ENCODE assay signal across 13 cellular contexts in the genomic region with DNA sequence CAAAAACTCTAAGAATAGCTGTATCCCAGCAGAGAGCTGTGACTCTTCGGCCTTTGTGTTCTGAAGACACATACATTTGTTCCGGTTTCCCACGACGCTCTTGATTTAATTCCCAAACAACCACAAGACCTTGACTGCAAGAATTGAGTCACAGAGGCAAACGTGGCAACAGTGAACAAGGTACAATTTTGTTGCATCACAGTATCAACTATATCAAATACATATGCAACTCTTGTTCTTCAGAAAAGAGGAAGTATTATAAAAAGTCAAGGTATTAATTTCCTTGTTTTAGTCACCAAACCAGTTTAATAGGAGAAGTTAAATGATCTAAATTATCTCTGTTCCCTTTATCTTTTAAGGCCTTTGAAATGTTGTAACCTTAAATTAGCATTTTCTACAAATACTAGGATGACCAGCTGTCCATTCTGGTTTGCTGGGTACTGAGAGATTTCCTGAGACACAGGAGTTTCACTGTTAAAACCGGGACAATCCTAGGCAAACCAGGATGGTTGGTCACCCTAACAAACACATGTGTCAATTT. TPM values are rescaled to one million over a fixed set of nuclear protein-coding genes. Genes with fewer than 3 reads are reported as not detected.
DNase-seq lines count a peak whose midpoint lies in the region; ATAC-seq and TF ChIP-seq lines count a peak whose summit lies in the region.
"Had no signal": no experiment of that assay in that cellular context is flagged by ENCODE, and none has a peak within 500 bp of the region (broad histone marks: within the 10 kb centered on the region; RNA-seq: fewer than 3 reads in every experiment).

No MANE protein-coding gene starts in this region.

- H3K27ac ChIP-seq in Karpas-422 (ENCODE audit: low read length) (peak overlapping the region; percentile 88), mammary epithelial cell (ENCODE audit: insufficient read depth, low read depth, low read length) (peak overlapping the region; percentile 94), urinary bladder (ENCODE audit: low read depth) (peak overlapping the region; percentile 50), gastroesophageal sphincter (no peak overlapping the region)
- H3K27ac ChIP-seq: 22Rv1 had no signal

- WGBS in mammary epithelial cell (ENCODE audit: low coverage, missing lambda C conversion rate), result 34% methylated on average over 6 of the region's 6 CpGs
- WGBS in urinary bladder, result 85% methylated on average over 6 of the region's 6 CpGs
- WGBS in gastroesophageal sphincter (ENCODE audit: low coverage in 1 of 2), 2 donors, result 79 to 89% methylated on average over 6 of the region's 6 CpGs

- H3K36me3 ChIP-seq in Karpas-422 (ENCODE audit: insufficient read depth, low read length) (peaks cover 56% of the 10 kb centered on the region), mammary epithelial cell (ENCODE audit: insufficient read depth, low read length) (peaks cover 10% of the 10 kb centered on the region), urinary bladder (ENCODE audit: insufficient read depth) (peaks cover 4% of the 10 kb centered on the region), gastroesophageal sphincter (peaks cover 0 to 54% of the 10 kb centered on the region in 2 donors)

- no peak for TF ChIP-seq EP300 in gastroesophageal sphincter (IDR thresholded peaks at IDR 0.05)

- H3K4me1 ChIP-seq in Karpas-422 (ENCODE audit: low read length) (peaks cover 29% of the 10 kb centered on the region), mammary epithelial cell (ENCODE audit: insufficient read depth, low read length) (peaks cover 50% of the 10 kb centered on the region), urinary bladder (ENCODE audit: insufficient read depth) (no peaks in the 10 kb centered on the region), gastroesophageal sphincter (peaks cover 0 to 10% (median 5%) of the 10 kb centered on the region in 3 donors)

- H3K9ac ChIP-seq in Karpas-422 (ENCODE audit: low read length) (0 out of 2 replicates have a peak overlapping the region, but pooled peaks have one; percentile 28), mammary epithelial cell (ENCODE audit: insufficient read depth, low read length) (peak overlapping the region; percentile 49)

- dilution Hi-C loops in mammary epithelial cell (cut with HindIII; ENCODE audit: low sequenced_read_pairs), result no loop called here

- H3K9me3 ChIP-seq in Karpas-422 (ENCODE audit: low read length) (no peaks in the 10 kb centered on the region), mammary epithelial cell (replicated peaks; ENCODE audit: insufficient read depth, low read length) (no peaks in the 10 kb centered on the region), gastroesophageal sphincter (no peaks in the 10 kb centered on the region)
- H3K9me3 ChIP-seq: body of pancreas had no signal

- no peaks in the 10 kb centered on the region for H3K9me2 ChIP-seq in Karpas-422 (replicated peaks; ENCODE audit: insufficient read depth, low read length)

- H3K79me2 ChIP-seq in Karpas-422 (ENCODE audit: low read length), result peaks cover 41% of the 10 kb centered on the region
- H3K79me2 ChIP-seq in mammary epithelial cell (ENCODE audit: insufficient read depth, low read length), result peaks cover 33% of the 10 kb centered on the region

- H3K4me3 ChIP-seq in Karpas-422 (ENCODE audit: low read length) (no peak overlapping the region), mammary epithelial cell (replicated peaks in 1 of 3; ENCODE audit: insufficient read depth in 1 of 3, low read depth in 2 of 3, low read length in 3 of 3) (no peak overlapping the region), urinary bladder (ENCODE audit: low read depth, low read length) (no peak overlapping the region), gastroesophageal sphincter (no peak overlapping the region)
- H3K4me3 ChIP-seq: body of pancreas had no signal

- TF ChIP-seq POLR2A in gastroesophageal sphincter (IDR thresholded peaks at IDR 0.05), result no peak

- no TSS peak for BruUV-seq in mammary epithelial cell (replicated peaks; lab: Mats Ljungman, UMichigan)

- in situ Hi-C loops in mammary epithelial cell (cut with MboI; ENCODE audit: low sequenced_read_pairs in 2 of 2), result no loop called here

- ATAC-seq in gastroesophageal sphincter, result no peak
- ATAC-seq: body of pancreas had no signal

- H4K20me1 ChIP-seq in Karpas-422 (ENCODE audit: insufficient read depth, low read depth, low read length), result peaks cover 6% of the 10 kb centered on the region; the same call in 1 of the 2 replicates
- H4K20me1 ChIP-seq in mammary epithelial cell (ENCODE audit: insufficient read depth, low read length), result no peaks in the 10 kb centered on the region

- peak overlapping the region; percentile 49 for H3K4me2 ChIP-seq in Karpas-422 (ENCODE audit: low read depth, low read length, poor library complexity, severe bottlenecking)
- H3K4me2 ChIP-seq in mammary epithelial cell (ENCODE audit: insufficient read depth, low read depth, low read length), result peak overlapping the region; percentile 21

- peak; percentile 28 for DNase-seq in SKM-1 treated with dmso at 0.1 percent for 144 hours (lab: John Stamatoyannopoulos, UW; ENCODE audit: unreplicated experiment)
- DNase-seq in SKM-1 (lab: John Stamatoyannopoulos, UW; ENCODE audit: unreplicated experiment), result no peak
- DNase-seq in Karpas-422, result peak; percentile 66
- peak; percentile 95 for DNase-seq in mammary epithelial cell
- DNase-seq in NCI-H2227 treated with DMSO at 0.1 percent for 48 hours (lab: John Stamatoyannopoulos, UW), result no peak
- no peak for DNase-seq in midbrain (lab: John Stamatoyannopoulos, UW)
- DNase-seq: activated CD4-positive, alpha-beta T cell treated with anti-CD3 and anti-CD28 coated beads for 1 hour; head of caudate nucleus; occipital lobe had no signal

- no peak overlapping the region for H2AFZ ChIP-seq in Karpas-422 (ENCODE audit: low read length)
- no peak overlapping the region for H2AFZ ChIP-seq in mammary epithelial cell (ENCODE audit: low read depth, low read length)

- no peak for TF ChIP-seq CTCF in mammary epithelial cell (conservative IDR thresholded peaks at IDR 0.05 in 1 of 2, IDR thresholded peaks at IDR 0.05 in 1 of 2; ENCODE audit: extremely low read depth in 1 of 2, insufficient read depth in 1 of 2, low read depth in 1 of 2, low read length in 2 of 2)
- no peak for TF ChIP-seq CTCF in gastroesophageal sphincter (IDR thresholded peaks at IDR 0.05)

- intact Hi-C loops in mammary epithelial cell (cut with micrococcal nuclease), result loop anchor here (5.0 kb wide), 1 partner anchor 216 kb away; the partner anchor contains the start of gene TSG101

- no peaks in the 10 kb centered on the region for H3K27me3 ChIP-seq in Karpas-422 (ENCODE audit: low read length)
- H3K27me3 ChIP-seq in mammary epithelial cell (ENCODE audit: insufficient read depth, low read length), result no peaks in the 10 kb centered on the region
- H3K27me3 ChIP-seq in gastroesophageal sphincter, result no peaks in the 10 kb centered on the region
- H3K27me3 ChIP-seq: body of pancreas had no signal

- CTCF ChIA-PET in mammary epithelial cell (lab: Charles Lee; ENCODE audit: low non-redundant PET), result no interaction called here

RNA-seq across cellular contexts. Expression of gene HPS5, which starts 11.1 kb away (rescaled TPM):
- 31.2 and 44.2 TPM in 2 replicates for total RNA-seq in Karpas-422 (2014; rRNA removed; shearing (Covaris generic); ENCODE audit: low replicate concordance)
- 100 to 1,000 TPM in 1 of 2 donors, 10 to 100 TPM in 1; 34.2 to 108 TPM for total RNA-seq in mammary epithelial cell
- 16.5 TPM for polyA plus RNA-seq in mammary epithelial cell
- polyA minus RNA-seq in mammary epithelial cell, result 14.4 TPM
- total RNA-seq in urinary bladder, result 55.3 TPM
- polyA plus RNA-seq in urinary bladder, result 8.4 TPM
- total RNA-seq in gastroesophageal sphincter, result 10 to 100 TPM; 13.5 to 37.3 (median 20.2) TPM

RNA-seq across cellular contexts. Expression of gene GTF2H1, which starts 11.5 kb away (rescaled TPM):
- 46.3 and 81.5 TPM in 2 replicates for total RNA-seq in Karpas-422 (2014; rRNA removed; shearing (Covaris generic); ENCODE audit: low replicate concordance)
- total RNA-seq in mammary epithelial cell, result 10 to 100 TPM; 67.5 to 98.9 TPM
- polyA plus RNA-seq in mammary epithelial cell, result 39.2 TPM
- polyA minus RNA-seq in mammary epithelial cell, result 10.6 TPM
- total RNA-seq in urinary bladder, result 119 TPM
- polyA plus RNA-seq in urinary bladder, result 31.9 TPM
- total RNA-seq in gastroesophageal sphincter, result 10 to 100 TPM; 47.3 to 61.8 (median 57.4) TPM

RNA-seq across cellular contexts. Expression of gene SAA1, which starts 44.8 kb away (rescaled TPM):
- total RNA-seq in Karpas-422 (2014; rRNA removed; shearing (Covaris generic); ENCODE audit: low replicate concordance), result not detected in 2 replicates
- total RNA-seq in mammary epithelial cell (100 to 1,000 TPM in 1 of 2 donors, 10 to 100 TPM in 1; 18.2 to 169 TPM), urinary bladder (not detected), gastroesophageal sphincter (10 to 100 TPM in 2 of 4 donors, 1 to 10 TPM in 1, not detected in 1; 3.6 to 71.7 (median 32.3) TPM)
- polyA plus RNA-seq in mammary epithelial cell (113 TPM), urinary bladder (44.4 TPM)
- polyA minus RNA-seq in mammary epithelial cell, result 140 TPM
- total RNA-seq: occipital lobe had no signal

Comparison
In these comparisons a context has a peak if more than half of its experiments do, and no peak if none do; other contexts are left out.
1. DNase-seq: peak in SKM-1 treated with dmso at 0.1 percent for 144 hours (single experiment), Karpas-422 (single experiment) and mammary epithelial cell (single experiment); none in SKM-1 (single experiment), NCI-H2227 treated with DMSO at 0.1 percent for 48 hours (single experiment) and midbrain (single experiment).
2. H3K27ac ChIP-seq: peak in Karpas-422 (single experiment), mammary epithelial cell (single experiment) and urinary bladder (single experiment); none in gastroesophageal sphincter (0 of 4).